21 cellular contexts compared by ENCODE assay signal in genomic region chr9:133236291-133237071, GRCh38. TPM values are rescaled to one million over a fixed set of nuclear protein-coding genes. Genes with fewer than 3 reads are reported as not detected.
DNase-seq lines count a peak whose midpoint lies in the region; ATAC-seq, FAIRE-seq and TF ChIP-seq lines count a peak whose summit lies in the region.
"Had no signal": no experiment of that assay in that cellular context is flagged by ENCODE, and none has a peak within 500 bp of the region (broad histone marks: within the 10 kb centered on the region; RNA-seq: fewer than 3 reads in every experiment).

No MANE protein-coding gene starts in this region.

- no peak for TF ChIP-seq CTCF in breast epithelium (IDR thresholded peaks at IDR 0.05)
- no peak for TF ChIP-seq CTCF in MCF 10A (IDR thresholded peaks at IDR 0.05; ENCODE audit: unreplicated experiment)
- TF ChIP-seq CTCF in heart right ventricle (IDR thresholded peaks at IDR 0.05) = no peak
- TF ChIP-seq CTCF in parathyroid adenoma (IDR thresholded peaks at IDR 0.05) = no peak
- TF ChIP-seq CTCF in vagina (IDR thresholded peaks at IDR 0.05) = no peak

- H2AFZ ChIP-seq in parathyroid adenoma = no peak overlapping the region

- H3K4me1 Mint-ChIP-seq in MCF 10A (ENCODE audit: insufficient read depth, unreplicated experiment) = no peaks in the 10 kb centered on the region
- H3K4me1 Mint-ChIP-seq: activated T-helper 17 cell treated with anti-CD3 and anti-CD28 coated beads, Interleukin-2, amount 50 U/mL, for 72 hours had no signal

- H3K27ac ChIP-seq in breast epithelium (peak overlapping the region; percentile 65 to 90), heart right ventricle (peak overlapping the region; percentile 81 to 96 (median 90)), parathyroid adenoma (peak overlapping the region; percentile 56), vagina (peak overlapping the region; percentile 80)
- H3K27ac ChIP-seq: foreskin keratinocyte had no signal

- no peak for ATAC-seq in heart right ventricle
- ATAC-seq: activated T-helper 17 cell treated with anti-CD3 and anti-CD28 coated beads, Interleukin-2, amount 50 U/mL, for 72 hours; naive thymus-derived CD4-positive, alpha-beta T cell had no signal

- peaks cover 17% of the 10 kb centered on the region for H3K27me3 Mint-ChIP-seq in MCF 10A (ENCODE audit: insufficient read depth, unreplicated experiment)

- H3K9me3 ChIP-seq in breast epithelium (no peaks in the 10 kb centered on the region), heart right ventricle (no peaks in the 10 kb centered on the region), parathyroid adenoma (ENCODE audit: control insufficient read depth, low read length) (no peaks in the 10 kb centered on the region), vagina (no peaks in the 10 kb centered on the region)

- no peaks in the 10 kb centered on the region for H3K9me3 Mint-ChIP-seq in MCF 10A (ENCODE audit: unreplicated experiment)
- H3K9me3 Mint-ChIP-seq: activated T-helper 17 cell treated with anti-CD3 and anti-CD28 coated beads, Interleukin-2, amount 50 U/mL, for 72 hours; naive thymus-derived CD4-positive, alpha-beta T cell had no signal

- H3K27ac Mint-ChIP-seq in MCF 10A (ENCODE audit: low read depth, unreplicated experiment) = no peak overlapping the region
- H3K27ac Mint-ChIP-seq: activated T-helper 17 cell treated with anti-CD3 and anti-CD28 coated beads, Interleukin-2, amount 50 U/mL, for 72 hours had no signal

- H3K36me3 ChIP-seq in breast epithelium (no peaks in the 10 kb centered on the region), heart right ventricle (no peaks in the 10 kb centered on the region), parathyroid adenoma (ENCODE audit: control insufficient read depth, insufficient read depth, low read length) (no peaks in the 10 kb centered on the region), vagina (no peaks in the 10 kb centered on the region)

- CTCF ChIA-PET in MCF 10A (lab: Yijun Ruan, JAX) = no interaction called here

- no peaks in the 10 kb centered on the region for H3K36me3 Mint-ChIP-seq in MCF 10A (ENCODE audit: insufficient read depth, unreplicated experiment)
- H3K36me3 Mint-ChIP-seq: naive thymus-derived CD4-positive, alpha-beta T cell had no signal

- H3K4me1 ChIP-seq in breast epithelium (no peaks in the 10 kb centered on the region), heart right ventricle (peaks cover 15 to 44% (median 26%) of the 10 kb centered on the region in 9 donors), parathyroid adenoma (no peaks in the 10 kb centered on the region), vagina (peaks cover 22% of the 10 kb centered on the region)

- H3K27me3 ChIP-seq in breast epithelium (no peaks in the 10 kb centered on the region), heart right ventricle (no peaks in the 10 kb centered on the region), parathyroid adenoma (ENCODE audit: control insufficient read depth, insufficient read depth, low read length) (no peaks in the 10 kb centered on the region), vagina (no peaks in the 10 kb centered on the region)
- H3K27me3 ChIP-seq: foreskin keratinocyte had no signal

- no peak overlapping the region for H3K4me2 ChIP-seq in parathyroid adenoma (ENCODE audit: low read length)

- no peak overlapping the region for H3K4me3 Mint-ChIP-seq in MCF 10A (ENCODE audit: unreplicated experiment)
- H3K4me3 Mint-ChIP-seq: activated T-helper 17 cell treated with anti-CD3 and anti-CD28 coated beads, Interleukin-2, amount 50 U/mL, for 72 hours had no signal

- DNase-seq in breast epithelium (ENCODE audit: low spot score in 2 of 2) (peak in 1 of 2 donors; percentile 48), MCF 10A (ENCODE audit: unreplicated experiment) (no peak), heart right ventricle (no peak), vagina (ENCODE audit: extremely low spot score in 2 of 2) (peak; percentile 80 to 94), GM12891 (ENCODE audit: insufficient read length, low spot score) (no peak), NCI-H1694 (lab: John Stamatoyannopoulos, UW) (no peak)
- DNase-seq in stimulated activated CD4-positive, alpha-beta T cell treated with anti-CD3 and anti-CD28 coated beads, Interleukin-2, amount 100 ng/mL, for 48 hours = no peak
- DNase-seq: activated CD4-positive, alpha-beta T cell treated with anti-CD3 and anti-CD28 coated beads, Interleukin-2, amount 50 U/mL, for 1 hour; effector CD8-positive, alpha-beta T cell; HCEC 1CT; Karpas-422; naive thymus-derived CD4-positive, alpha-beta T cell; NCI-H187; NCI-H748 treated with DMSO at 0.1 percent for 48 hours; stimulated activated naive CD4-positive, alpha-beta T cell; T-helper 9 cell had no signal

- no peak overlapping the region for H3K9ac ChIP-seq in parathyroid adenoma

- no TSS peak for BruUV-seq in MCF 10A (replicated peaks; lab: Mats Ljungman, UMichigan)

- FAIRE-seq in GM12891 (lab: Jason Lieb, UNC) = no peak
- FAIRE-seq: D721Med had no signal

- no peaks in the 10 kb centered on the region for H3K79me2 ChIP-seq in parathyroid adenoma

- 70 to 71% methylated on average over 20 of the region's 20 CpGs for WGBS in heart right ventricle, 2 donors

- POLR2A ChIA-PET in MCF 10A (lab: Yijun Ruan, JAX) = no interaction called here

- peak overlapping the region in 1 of 3 donors; percentile 15 for H3K4me3 ChIP-seq in breast epithelium
- peak overlapping the region in 5 of 10 donors; percentile 7 to 47 (median 15) for H3K4me3 ChIP-seq in heart right ventricle
- H3K4me3 ChIP-seq in parathyroid adenoma (ENCODE audit: low read depth, low read length) = no peak overlapping the region
- no peak overlapping the region for H3K4me3 ChIP-seq in vagina

- no peak for TF ChIP-seq POLR2A in breast epithelium (IDR thresholded peaks at IDR 0.05)
- TF ChIP-seq POLR2A in vagina (IDR thresholded peaks at IDR 0.05) = no peak
- no peak for TF ChIP-seq POLR2A in GM12891 (IDR thresholded peaks at IDR 0.05; ENCODE audit: low read depth, low read length)

- intact Hi-C loops in breast epithelium (cut with DNase I; ENCODE audit: low total_unique reads) (no loop called here), MCF 10A (cut with micrococcal nuclease) (no loop called here), heart right ventricle (cut with DNase I) (loop anchor here in 2 of 10 donors (2.0 to 5.0 kb wide), 2 partner anchors 38 to 49 kb away; partner anchors contain the start of gene ABO (in 1 of the 2)), vagina (cut with DNase I) (no loop called here)

TF ChIP-seq in GM12891, 5 proteins besides CTCF, POLR2A, EP300 and RAD21:
- TF ChIP-seq POLR2AphosphoS5 (IDR thresholded peaks at IDR 0.05; ENCODE audit: low read depth, low read length) (no peak), POU2F2 (IDR thresholded peaks at IDR 0.05; ENCODE audit: low read depth, low read length) (no peak), TAF1 (IDR thresholded peaks at IDR 0.05; ENCODE audit: low read depth, low read length) (no peak), SPI1 (IDR thresholded peaks at IDR 0.05; ENCODE audit: low read depth, low read length) (no peak), PAX5 (IDR thresholded peaks at IDR 0.05; ENCODE audit: insufficient read depth, low read length, severe bottlenecking) (no peak)

RNA-seq across cellular contexts. Expression of gene OBP2B, which starts 27.4 kb away (rescaled TPM):
- under 1 TPM in 2 of 3 donors, not detected in 1; 0.88 to 0.98 TPM for total RNA-seq in breast epithelium
- not detected in 2 replicates for total RNA-seq in MCF 10A (2022)
- total RNA-seq in heart right ventricle = under 1 TPM in 1 of 10 donors, not detected in 9; 0.75 TPM
- polyA plus RNA-seq in heart right ventricle = not detected
- total RNA-seq in vagina = not detected
- polyA plus RNA-seq in GM12891 (2012; ENCODE audit: low read depth, missing spikeins) = not detected
- total RNA-seq: activated T-helper 17 cell treated with anti-CD3 and anti-CD28 coated beads, Interleukin-2, amount 50 U/mL, for 72 hours; foreskin keratinocyte; naive thymus-derived CD4-positive, alpha-beta T cell; renal cortical epithelial cell had no signal
- polyA plus RNA-seq: foreskin keratinocyte; naive thymus-derived CD4-positive, alpha-beta T cell had no signal

RNA-seq across cellular contexts. Expression of gene ABO, which starts 38.5 kb away (rescaled TPM):
- 1 to 10 TPM; 1.1 to 3.9 (median 2.8) TPM for total RNA-seq in breast epithelium
- total RNA-seq in MCF 10A (2022) = not detected in 2 replicates
- 1 to 10 TPM in 7 of 10 donors, under 1 TPM in 3; 0.25 to 2.7 (median 1.6) TPM for total RNA-seq in heart right ventricle
- polyA plus RNA-seq in heart right ventricle = 1 to 10 TPM in 1 of 2 donors, under 1 TPM in 1; 0.55 to 2.9 TPM
- 17.2 TPM for total RNA-seq in vagina
- polyA plus RNA-seq in GM12891 (2012; ENCODE audit: low read depth, missing spikeins) = 0.14 TPM
- total RNA-seq: activated T-helper 17 cell treated with anti-CD3 and anti-CD28 coated beads, Interleukin-2, amount 50 U/mL, for 72 hours; foreskin keratinocyte had no signal
- polyA plus RNA-seq: foreskin keratinocyte; naive thymus-derived CD4-positive, alpha-beta T cell had no signal

Comparison
In these comparisons a context has a peak if more than half of its experiments do, and no peak if none do; other contexts are left out.
1. DNase-seq: peak in vagina (2 of 2); none in MCF 10A (single experiment), heart right ventricle (0 of 2), stimulated activated CD4-positive, alpha-beta T cell treated with anti-CD3 and anti-CD28 coated beads, Interleukin-2, amount 100 ng/mL, for 48 hours (0 of 2), GM12891 (single experiment) and NCI-H1694 (single experiment).
2. Peak in every context shown above with its lines, with median percentiles within 50 percentile points of each other: H3K27ac ChIP-seq.